ENCODE assay signal across 18 cellular contexts in the genomic region with DNA sequence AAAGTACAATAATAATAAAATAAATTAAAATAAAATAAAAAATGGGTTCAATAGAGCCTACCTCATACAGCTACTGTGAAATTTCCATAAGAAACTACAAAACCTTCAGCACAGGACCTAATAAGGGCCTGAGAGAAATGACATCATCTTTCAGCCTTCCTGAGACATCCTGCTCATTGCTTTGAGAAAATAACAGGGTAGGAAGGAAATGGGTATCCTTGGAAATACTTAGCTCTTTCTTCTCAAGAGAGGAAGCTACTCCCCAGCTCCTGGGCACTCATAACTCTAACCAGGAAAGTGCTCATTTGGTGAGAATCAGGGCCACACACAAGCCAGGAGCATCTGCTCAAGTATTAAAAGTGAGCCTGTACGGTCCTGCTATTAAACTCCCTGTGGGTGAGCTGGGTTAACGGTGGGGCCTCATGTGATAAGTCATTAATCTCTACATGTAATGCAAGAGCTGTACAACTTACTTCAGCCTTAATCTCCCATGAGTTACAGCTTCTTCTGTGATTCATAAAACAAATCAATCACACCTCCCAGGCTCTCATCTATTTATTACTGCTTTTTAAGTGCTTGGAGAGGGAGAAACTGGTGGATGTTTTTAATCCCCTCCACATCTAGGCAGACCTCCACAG.
"Had no signal": no experiment of that assay in that cellular context is flagged by ENCODE, and none has a peak within 500 bp of the region (broad histone marks: within the 10 kb centered on the region; RNA-seq: fewer than 3 reads in every experiment).

No MANE protein-coding gene starts in this region.

- ATAC-seq: activated naive CD4-positive, alpha-beta T cell treated with anti-CD3 and anti-CD28 coated beads, Interleukin-2, amount 50 U/mL, for 72 hours; effector memory CD8-positive, alpha-beta T cell; heart left ventricle; left colon; naive thymus-derived CD4-positive, alpha-beta T cell had no signal

- H3K4me3 ChIP-seq: heart left ventricle, lung, ovary, prostate gland, thyroid gland had no signal

- DNase-seq: activated CD4-positive, alpha-beta T cell treated with anti-CD3 and anti-CD28 coated beads for 1 hour; activated T-cell treated with anti-CD3 and anti-CD28 coated beads, Interleukin-2, amount 50 U/mL, for 1 hour; aorta; central memory CD4-positive, alpha-beta T cell; effector memory CD8-positive, alpha-beta T cell; heart left ventricle; left colon; naive thymus-derived CD4-positive, alpha-beta T cell; ovary; right cardiac atrium; stimulated activated CD4-positive, alpha-beta T cell treated with anti-CD3 and anti-CD28 coated beads, Interleukin-12 subunit alpha, Interleukin-12 subunit beta, amount 100 ng/mL, for 4 hours; substantia nigra; SW 1271; T-helper 2 cell; thyroid gland had no signal
